ENCODE assay signal across 8 cellular contexts in the genomic region with DNA sequence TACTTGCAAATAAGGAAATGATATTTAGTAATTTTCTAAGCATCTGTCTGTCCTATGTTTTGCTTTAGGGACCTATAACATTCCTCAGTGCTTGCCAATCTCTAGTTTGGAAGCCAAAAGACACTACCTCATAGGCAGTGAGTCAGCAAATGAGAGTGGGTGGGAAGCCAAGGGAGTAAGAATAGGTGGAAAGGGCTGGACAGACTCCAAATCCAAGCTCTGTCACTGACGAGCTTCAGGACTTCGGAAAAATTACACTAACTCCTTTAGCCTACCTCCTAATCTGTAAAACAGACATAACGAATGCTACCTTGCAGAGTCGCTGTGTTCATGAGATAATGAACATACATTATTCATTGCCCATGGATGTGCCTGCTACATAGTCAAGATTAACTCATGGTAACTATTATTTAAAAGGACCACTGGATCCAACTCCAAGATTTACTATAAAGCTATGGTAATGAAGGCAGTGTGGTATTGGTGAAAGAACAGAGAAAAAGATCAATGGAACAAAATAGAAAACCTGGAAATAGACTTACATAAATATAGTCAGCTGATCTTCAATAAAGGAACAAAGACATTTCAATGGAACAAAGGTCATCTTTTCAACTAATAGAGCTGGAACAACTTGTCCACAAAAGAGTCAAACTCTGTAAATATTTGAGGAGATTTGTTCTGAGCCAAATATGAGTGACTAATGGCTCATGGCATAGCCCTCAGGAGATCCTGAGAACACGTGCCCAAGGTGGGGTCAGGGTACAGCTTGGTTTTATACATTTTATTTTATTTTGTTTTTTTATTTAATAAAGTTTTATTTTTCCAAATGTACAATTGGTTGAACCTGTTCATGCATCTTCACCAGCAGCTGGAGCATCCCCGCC.
DNase-seq lines count a peak whose midpoint lies in the region; ATAC-seq and TF ChIP-seq lines count a peak whose summit lies in the region.

No MANE protein-coding gene starts in this region.

- intact Hi-C loops in HCT116 (cut with micrococcal nuclease): no loop called here
- intact Hi-C loops in left cardiac atrium (cut with DNase I): no loop called here

- no peak for TF ChIP-seq RAD21 in HCT116 (IDR thresholded peaks at IDR 0.05; ENCODE audit: low read depth)

- peak overlapping the region; percentile 8 for H2AFZ ChIP-seq in HCT116 (ENCODE audit: low read depth, low read length, poor library complexity, severe bottlenecking)

- H3K36me3 ChIP-seq in HCT116 (ENCODE audit: control insufficient read depth in 1 of 2, insufficient read depth in 2 of 2, low read length in 2 of 2): no peaks in the 10 kb centered on the region

- RAD21 ChIA-PET in HCT116 (lab: Charles Lee; ENCODE audit: low non-redundant PET in 1 of 2, low total read pairs in 2 of 2, uncharacterized antibody in 2 of 2, unreplicated experiment in 2 of 2): no interaction called here

- H3K4me3 ChIP-seq in HCT116 (replicated peaks in 1 of 2; ENCODE audit: low read depth in 1 of 2, low read length in 2 of 2) (no peak overlapping the region), skin epidermis (no peak overlapping the region)

- H3K4me2 ChIP-seq in HCT116 (ENCODE audit: low read length): peak overlapping the region; percentile 62

- DNase-seq in HCT116 (ENCODE audit: low read depth, low spot score) (peak; percentile 69), SW480 (ENCODE audit: low spot score) (peak; percentile 69), left cardiac atrium (peak; percentile 76), GM19238 (ENCODE audit: insufficient read length, low spot score) (no peak), middle frontal gyrus (ENCODE audit: extremely low spot score, low spot score) (no peak)

- no peaks in the 10 kb centered on the region; the same call in 1 of the 2 replicates for H3K27me3 ChIP-seq in HCT116 (ENCODE audit: insufficient read depth, low read length)

- no TSS peak for BruUV-seq in HCT116 (replicated peaks; lab: Mats Ljungman, UMichigan)

- H3K9me3 ChIP-seq in HCT116 (ENCODE audit: control insufficient read depth in 1 of 2, insufficient read depth in 1 of 2, low read depth in 1 of 2, low read length in 2 of 2): peaks cover 0 to 5% of the 10 kb centered on the region in 2 experiments; a peak in 1 of 4 replicates

- no peak for TF ChIP-seq CTCF in HCT116 (IDR thresholded peaks at IDR 0.05 in 2 of 3, conservative IDR thresholded peaks at IDR 0.05 in 1 of 3; ENCODE audit: borderline replicate concordance in 1 of 3, insufficient read depth in 1 of 3, low read depth in 2 of 3, low read length in 2 of 3)

- ATAC-seq in HCT116 (peak; percentile 78), left cardiac atrium (peak; percentile 88 to 93), GM18505 (IDR thresholded peaks at IDR 0.05; ENCODE audit: unreplicated experiment) (no peak), HG02588 (IDR thresholded peaks at IDR 0.05; ENCODE audit: unreplicated experiment) (no peak)

- TF ChIP-seq POLR2A in HCT116 (IDR thresholded peaks at IDR 0.05; ENCODE audit: borderline replicate concordance, extremely low read depth, insufficient read depth, insufficient read length): no peak
- TF ChIP-seq POLR2A in GM18505 (IDR thresholded peaks at IDR 0.05; ENCODE audit: borderline replicate concordance, extremely low read depth, insufficient read depth, insufficient read length): no peak

- H3K4me1 ChIP-seq in HCT116 (ENCODE audit: control insufficient read depth in 1 of 2, insufficient read depth in 2 of 2, low read length in 2 of 2): peaks cover 32 to 40% of the 10 kb centered on the region in 2 experiments

- H3K9ac ChIP-seq in HCT116 (ENCODE audit: low read length): no peak overlapping the region

- no peaks in the 10 kb centered on the region for H3K9me2 ChIP-seq in HCT116 (ENCODE audit: insufficient read depth)

- no peaks in the 10 kb centered on the region for H3K79me2 ChIP-seq in HCT116 (ENCODE audit: insufficient read depth, low read length)

- CTCF ChIA-PET in HCT116 (lab: Charles Lee): interaction anchor here (1.0 to 2.1 kb wide), 4 partner anchors 20 to 105 kb away, joined by 3 to 13 read pairs (median 4); no protein-coding TSS in a partner anchor

- POLR2A ChIA-PET in HCT116 (lab: Charles Lee): interaction anchor here (1.0 to 1.4 kb wide), 5 partner anchors 9 to 117 kb away, joined by 3 to 5 read pairs (median 3); a partner anchor contains a TSS

- H3K27ac ChIP-seq in HCT116 (ENCODE audit: low read depth, low read length): no peak overlapping the region; the same call in 1 of the 2 replicates
- H3K27ac ChIP-seq in skin epidermis: peak overlapping the region in 13 of 21 experiments; percentile 9 to 85 (median 53)

- no peaks in the 10 kb centered on the region for H4K20me1 ChIP-seq in HCT116 (ENCODE audit: insufficient read depth)

TF ChIP-seq in HCT116, 20 proteins besides CTCF, POLR2A, EP300 and RAD21:
- no peak for TF ChIP-seq EZH2 (IDR thresholded peaks at IDR 0.05)
- TF ChIP-seq EGR1 (IDR thresholded peaks at IDR 0.05; ENCODE audit: low read depth): peak; percentile 87
- no peak for TF ChIP-seq MAX (IDR thresholded peaks at IDR 0.05)
- TF ChIP-seq ZFX (IDR thresholded peaks at IDR 0.05): no peak
- no peak for TF ChIP-seq ZBTB33 (IDR thresholded peaks at IDR 0.05; ENCODE audit: extremely low read depth, insufficient replicate concordance, low read length)
- peak; percentile 54; the same call in 1 of the 2 replicates for TF ChIP-seq JUND (IDR thresholded peaks at IDR 0.05)
- TF ChIP-seq SP1 (IDR thresholded peaks at IDR 0.05; ENCODE audit: low read depth): peak; percentile 68
- TF ChIP-seq FOSL1 (IDR thresholded peaks at IDR 0.05; ENCODE audit: low read depth): peak; percentile 75

Comparison
In these comparisons a context has a peak if more than half of its experiments do, and no peak if none do; other contexts are left out.
1. ATAC-seq: peak in HCT116 (single experiment) and left cardiac atrium (2 of 2); none in GM18505 (single experiment) and HG02588 (single experiment).
2. DNase-seq: peak in HCT116 (single experiment), SW480 (single experiment) and left cardiac atrium (single experiment); none in GM19238 (single experiment) and middle frontal gyrus (single experiment).